Comparison of ENCODE assay signal across 18 cellular contexts in the genomic region with DNA sequence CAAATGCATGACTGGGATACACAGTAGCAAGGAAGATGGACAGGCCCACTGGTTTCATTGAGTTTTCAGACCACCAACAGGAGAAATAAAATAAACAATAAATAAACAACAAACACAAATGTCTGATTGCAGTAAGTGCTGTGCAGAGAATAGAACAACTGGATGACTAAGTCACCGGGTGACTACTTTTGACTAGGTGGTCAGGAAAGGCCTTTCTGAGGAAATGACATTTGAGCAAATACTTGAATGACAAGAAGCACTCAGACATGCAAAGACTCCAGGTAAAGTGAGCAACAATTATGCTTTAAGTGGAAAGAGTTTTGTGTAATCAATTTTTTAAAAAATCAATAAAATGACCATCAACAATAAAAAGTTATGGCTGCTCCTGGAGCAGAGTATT.
A peak's percentile ranks its signal among the peaks of the same experiment; 100 is the strongest.
DNase-seq lines count a peak whose midpoint lies in the region; ATAC-seq, FAIRE-seq and TF ChIP-seq lines count a peak whose summit lies in the region.
"Had no signal": no experiment of that assay in that cellular context is flagged by ENCODE, and none has a peak within 500 bp of the region (broad histone marks: within the 10 kb centered on the region; RNA-seq: fewer than 3 reads in every experiment).

No MANE protein-coding gene starts in this region.

- H3K27ac ChIP-seq in A549 (peak overlapping the region; percentile 99 to 100), HCT116 (ENCODE audit: low read depth, low read length) (peak overlapping the region; percentile 93), left lung (no peak overlapping the region)

- no peak for TF ChIP-seq EP300 in A549 (IDR thresholded peaks at IDR 0.05)

- no peaks in the 10 kb centered on the region for H4K20me1 ChIP-seq in HCT116 (ENCODE audit: insufficient read depth)

- TF ChIP-seq RAD21 in A549 (conservative IDR thresholded peaks at IDR 0.05 in 1 of 2, IDR thresholded peaks at IDR 0.05 in 1 of 2) (no peak), HCT116 (IDR thresholded peaks at IDR 0.05; ENCODE audit: low read depth) (no peak)

- H3K9me3 ChIP-seq in A549 (no peaks in the 10 kb centered on the region), HCT116 (ENCODE audit: control insufficient read depth in 1 of 2, insufficient read depth in 1 of 2, low read depth in 1 of 2, low read length in 2 of 2) (no peaks in the 10 kb centered on the region), left lung (no peaks in the 10 kb centered on the region)
- H3K9me3 ChIP-seq: HAP-1 had no signal

- in situ Hi-C loops in G401 (cut with HindIII; ENCODE audit: low sequenced_read_pairs): no loop called here

- RAD21 ChIA-PET in HCT116 (lab: Charles Lee; ENCODE audit: low non-redundant PET in 1 of 2, low total read pairs in 2 of 2, uncharacterized antibody in 2 of 2, unreplicated experiment in 2 of 2): no interaction called here

- no peak overlapping the region for H3K4me3 ChIP-seq in A549
- no peak overlapping the region for H3K4me3 ChIP-seq in HCT116 (replicated peaks in 1 of 2; ENCODE audit: low read depth in 1 of 2, low read length in 2 of 2)
- H3K4me3 ChIP-seq in bronchial epithelial cell (ENCODE audit: low read depth, low read length): no peak overlapping the region
- H3K4me3 ChIP-seq in left lung: no peak overlapping the region
- H3K4me3 ChIP-seq: GM12878, HAP-1 had no signal

- peaks cover 30% of the 10 kb centered on the region for H3K79me2 ChIP-seq in HCT116 (ENCODE audit: insufficient read depth, low read length)

- TF ChIP-seq CTCF in A549 (IDR thresholded peaks at IDR 0.05): no peak
- TF ChIP-seq CTCF in HCT116 (IDR thresholded peaks at IDR 0.05 in 2 of 3, conservative IDR thresholded peaks at IDR 0.05 in 1 of 3; ENCODE audit: borderline replicate concordance in 1 of 3, insufficient read depth in 1 of 3, low read depth in 2 of 3, low read length in 2 of 3): no peak
- TF ChIP-seq CTCF in bronchial epithelial cell (IDR thresholded peaks at IDR 0.05; ENCODE audit: insufficient read depth, low read length, severe bottlenecking): no peak
- no peak for TF ChIP-seq CTCF in left lung (IDR thresholded peaks at IDR 0.05)
- TF ChIP-seq CTCF in osteocyte (IDR thresholded peaks at IDR 0.05): no peak

- no peak overlapping the region for H3K27ac Mint-ChIP-seq in osteocyte (ENCODE audit: unreplicated experiment)
- no peak overlapping the region for H3K27ac Mint-ChIP-seq in activated CD8-positive, alpha-beta memory T cell treated with anti-CD3 and anti-CD28 coated beads, Interleukin-2, amount 10 ng/mL, durations not matched to agents 7 days and 5 days
- H3K27ac Mint-ChIP-seq: B cell; CD4-positive, alpha-beta T cell; HFFc6 had no signal

- WGBS in A549 (ENCODE audit: missing lambda C conversion rate): 86% methylated on average over 1 of the region's 1 CpG

- ATAC-seq in A549 (no peak), HCT116 (no peak), left lung (peak; percentile 63), GM18858 (IDR thresholded peaks at IDR 0.05; ENCODE audit: unreplicated experiment) (no peak)
- ATAC-seq in activated CD8-positive, alpha-beta memory T cell treated with anti-CD3 and anti-CD28 coated beads, Interleukin-2, amount 10 ng/mL, durations not matched to agents 7 days and 5 days: no peak
- ATAC-seq: GM12878, HepG2 had no signal

- FAIRE-seq in A549 (lab: Jason Lieb, UNC) (no peak), bronchial epithelial cell (lab: Jason Lieb, UNC) (no peak)
- FAIRE-seq: GM12878, GM19239, H1, HepG2, HTR-8/SVneo had no signal

- H3K4me1 ChIP-seq in A549 (peaks cover 70% of the 10 kb centered on the region), HCT116 (ENCODE audit: control insufficient read depth in 1 of 2, insufficient read depth in 2 of 2, low read length in 2 of 2) (peaks cover 59 to 94% of the 10 kb centered on the region in 2 experiments), left lung (peaks cover 5 to 24% of the 10 kb centered on the region in 2 donors)
- H3K4me1 ChIP-seq: HAP-1 had no signal

- H3K9me2 ChIP-seq in HCT116 (ENCODE audit: insufficient read depth): no peaks in the 10 kb centered on the region

- no peak overlapping the region for H3K4me2 ChIP-seq in A549
- H3K4me2 ChIP-seq in HCT116 (ENCODE audit: low read length): no peak overlapping the region

- CTCF ChIA-PET in A549 (lab: Yijun Ruan, JAX) (interaction anchor here (1.1 kb wide), 1 partner anchor 34 kb away, joined by 3 read pairs; no protein-coding TSS in a partner anchor), HCT116 (lab: Charles Lee) (no interaction called here)
- CTCF ChIA-PET in activated CD8-positive, alpha-beta memory T cell treated with anti-CD3 and anti-CD28 coated beads, Interleukin-2, amount 10 ng/mL, durations not matched to agents 7 days and 5 days (lab: Charles Lee): no interaction called here

- POLR2A ChIA-PET in A549 (lab: Yijun Ruan, JAX) (no interaction called here), HCT116 (lab: Charles Lee) (interaction anchor here (1.0 to 5.4 kb wide), 3 partner anchors 9 to 113 kb away, joined by 4 to 65 read pairs (median 47); no protein-coding TSS in a partner anchor)

- no peaks in the 10 kb centered on the region for H3K27me3 ChIP-seq in HCT116 (ENCODE audit: insufficient read depth, low read length)
- H3K27me3 ChIP-seq in bronchial epithelial cell (ENCODE audit: control insufficient read depth, insufficient read depth, low read length): no peaks in the 10 kb centered on the region
- H3K27me3 ChIP-seq in left lung: no peaks in the 10 kb centered on the region

- H3K9ac ChIP-seq in HCT116 (ENCODE audit: low read length): peak overlapping the region; percentile 68; the same call in 1 of the 2 replicates

- intact Hi-C loops in HCT116 (cut with micrococcal nuclease): no loop called here
- intact Hi-C loops in left lung (cut with DNase I): no loop called here

- no peak overlapping the region for H3K4me3 Mint-ChIP-seq in osteocyte (ENCODE audit: unreplicated experiment)
- H3K4me3 Mint-ChIP-seq in activated CD8-positive, alpha-beta memory T cell treated with anti-CD3 and anti-CD28 coated beads, Interleukin-2, amount 10 ng/mL, durations not matched to agents 7 days and 5 days: no peak overlapping the region
- H3K4me3 Mint-ChIP-seq: B cell; CD4-positive, alpha-beta T cell; HFFc6 had no signal

- H2AFZ ChIP-seq in HCT116 (ENCODE audit: low read depth, low read length, poor library complexity, severe bottlenecking): no peak overlapping the region

- H3K4me1 Mint-ChIP-seq in osteocyte (ENCODE audit: unreplicated experiment): peaks cover 26% of the 10 kb centered on the region
- H3K4me1 Mint-ChIP-seq in activated CD8-positive, alpha-beta memory T cell treated with anti-CD3 and anti-CD28 coated beads, Interleukin-2, amount 10 ng/mL, durations not matched to agents 7 days and 5 days: no peaks in the 10 kb centered on the region
- H3K4me1 Mint-ChIP-seq: B cell had no signal

- DNase-seq in A549 (ENCODE audit: low read depth in 1 of 2, low spot score in 1 of 2) (no peak), HCT116 (ENCODE audit: low read depth, low spot score) (no peak), bronchial epithelial cell (ENCODE audit: low read depth) (peak; percentile 54), left lung (no peak), osteocyte (ENCODE audit: extremely low spot score, unreplicated experiment) (no peak), G401 (ENCODE audit: low spot score) (no peak)
- no peak for DNase-seq in activated CD8-positive, alpha-beta memory T cell treated with anti-CD3 and anti-CD28 coated beads, Interleukin-2, amount 10 ng/mL, durations not matched to agents 7 days and 5 days
- DNase-seq: C1 segment of cervical spinal cord; CD4-positive, alpha-beta T cell; HFFc6 had no signal

- TF ChIP-seq POLR2A in A549 (IDR thresholded peaks at IDR 0.05; ENCODE audit: low read length): no peak
- TF ChIP-seq POLR2A in HCT116 (IDR thresholded peaks at IDR 0.05; ENCODE audit: borderline replicate concordance, extremely low read depth, insufficient read depth, insufficient read length): no peak

- BruUV-seq in HCT116 (replicated peaks; lab: Mats Ljungman, UMichigan): no TSS peak

- H3K36me3 ChIP-seq in HCT116 (ENCODE audit: control insufficient read depth in 1 of 2, insufficient read depth in 2 of 2, low read length in 2 of 2) (no peaks in the 10 kb centered on the region), bronchial epithelial cell (ENCODE audit: control insufficient read depth, insufficient read depth, low read length) (no peaks in the 10 kb centered on the region), left lung (no peaks in the 10 kb centered on the region)
- H3K36me3 ChIP-seq: HAP-1 had no signal

- no peaks in the 10 kb centered on the region for H3K27me3 Mint-ChIP-seq in osteocyte (ENCODE audit: unreplicated experiment)
- no peaks in the 10 kb centered on the region for H3K27me3 Mint-ChIP-seq in activated CD8-positive, alpha-beta memory T cell treated with anti-CD3 and anti-CD28 coated beads, Interleukin-2, amount 10 ng/mL, durations not matched to agents 7 days and 5 days
- H3K27me3 Mint-ChIP-seq: CD4-positive, alpha-beta T cell had no signal

- peaks cover 3% of the 10 kb centered on the region for H3K9me3 Mint-ChIP-seq in osteocyte (ENCODE audit: unreplicated experiment)
- H3K9me3 Mint-ChIP-seq in activated CD8-positive, alpha-beta memory T cell treated with anti-CD3 and anti-CD28 coated beads, Interleukin-2, amount 10 ng/mL, durations not matched to agents 7 days and 5 days (ENCODE audit: low read depth): no peaks in the 10 kb centered on the region
- H3K9me3 Mint-ChIP-seq: CD4-positive, alpha-beta T cell; HFFc6 had no signal

- no peaks in the 10 kb centered on the region for H3K36me3 Mint-ChIP-seq in osteocyte (ENCODE audit: unreplicated experiment)
- no peaks in the 10 kb centered on the region for H3K36me3 Mint-ChIP-seq in activated CD8-positive, alpha-beta memory T cell treated with anti-CD3 and anti-CD28 coated beads, Interleukin-2, amount 10 ng/mL, durations not matched to agents 7 days and 5 days

TF ChIP-seq in A549, 52 proteins besides CTCF, POLR2A, EP300 and RAD21 (continues in another document):
- TF ChIP-seq PHF8 (IDR thresholded peaks at IDR 0.05; ENCODE audit: borderline replicate concordance, low read depth) (no peak), EHF (CRISPR knock-in tag; IDR thresholded peaks at IDR 0.05) (peak; percentile 45; the same call in 1 of the 2 replicates), HOXB5 (CRISPR knock-in tag; IDR thresholded peaks at IDR 0.05) (no peak), RFX5 (IDR thresholded peaks at IDR 0.05) (no peak)

TF ChIP-seq in HCT116, 20 proteins besides CTCF, POLR2A, EP300 and RAD21 (continues in another document):
- TF ChIP-seq FOSL1 (IDR thresholded peaks at IDR 0.05; ENCODE audit: low read depth): no peak
- no peak for TF ChIP-seq ZNF274 (IDR thresholded peaks at IDR 0.05; ENCODE audit: low read depth, low read length)
- TF ChIP-seq CEBPB (IDR thresholded peaks at IDR 0.05; ENCODE audit: low read depth): no peak
- TF ChIP-seq ZFX (IDR thresholded peaks at IDR 0.05): no peak
- TF ChIP-seq CBX3 (IDR thresholded peaks at IDR 0.05; ENCODE audit: low read depth): no peak
- no peak for TF ChIP-seq EZH2phosphoT487 (IDR thresholded peaks at IDR 0.05; ENCODE audit: borderline replicate concordance)

Comparison
In these comparisons a context has a peak if more than half of its experiments do, and no peak if none do; other contexts are left out.
1. H3K27ac ChIP-seq: peak in A549 (2 of 2) and HCT116 (single experiment); none in left lung (0 of 2).